ENCODE assay signal across 14 cellular contexts in genomic region chr19:14763497-14764145, GRCh38. TPM values are rescaled to one million over a fixed set of nuclear protein-coding genes. Genes with fewer than 3 reads are reported as not detected.
A peak's percentile ranks its signal among the peaks of the same experiment; 100 is the strongest.
DNase-seq lines count a peak whose midpoint lies in the region; ATAC-seq and TF ChIP-seq lines count a peak whose summit lies in the region.
"Had no signal": no experiment of that assay in that cellular context is flagged by ENCODE, and none has a peak within 500 bp of the region (broad histone marks: within the 10 kb centered on the region; RNA-seq: fewer than 3 reads in every experiment).

No MANE protein-coding gene starts in this region.

- H3K4me2 ChIP-seq in trophoblast cell (ENCODE audit: low read length) = no peak overlapping the region

- no peak overlapping the region for H2AFZ ChIP-seq in trophoblast cell (ENCODE audit: insufficient read depth, low read length, poor library complexity)

- H4K91ac ChIP-seq in trophoblast cell (ENCODE audit: low read depth, low read length) = no peak overlapping the region

- no peaks in the 10 kb centered on the region for H3K36me3 Mint-ChIP-seq in natural killer cell treated with Interleukin-12 subunit alpha and Interleukin-12 subunit beta and Interleukin-15 and Interleukin-18, amount 100 ng/mL, for 72 hours
- no peaks in the 10 kb centered on the region for H3K36me3 Mint-ChIP-seq in natural killer cell

- no peak overlapping the region for H2BK5ac ChIP-seq in trophoblast cell (ENCODE audit: low read depth, low read length, poor library complexity)

- intact Hi-C loops in natural killer cell (cut with micrococcal nuclease) = no loop called here

- WGBS in trophoblast cell (ENCODE audit: extremely low coverage, insufficient coverage, insufficient read length) = 81% methylated on average over 3 of the region's 4 CpGs

- no peak for DNase-seq in natural killer cell treated with Interleukin-12 subunit alpha and Interleukin-12 subunit beta and Interleukin-15 and Interleukin-18, amount 100 ng/mL, for 72 hours (ENCODE audit: low spot score)
- DNase-seq in natural killer cell (no peak), left kidney (ENCODE audit: low read depth, low spot score) (peak; percentile 19), NCI-H2029 treated with DMSO at 0.1 percent for 48 hours (lab: John Stamatoyannopoulos, UW) (no peak), trophoblast cell (no peak), HuH-7.5 (ENCODE audit: low spot score) (no peak)
- DNase-seq: ACHN; Calu3; CD4-positive, alpha-beta T cell; DMS 273 treated with DMSO at 0.1 percent for 48 hours; HCEC 1CT had no signal

- no peak overlapping the region for H3K23ac ChIP-seq in trophoblast cell (ENCODE audit: low read length)

- no peak overlapping the region for H4K8ac ChIP-seq in trophoblast cell (ENCODE audit: low read depth, low read length)

- no peak overlapping the region for H3K9ac ChIP-seq in trophoblast cell (ENCODE audit: low read length)
- H3K9ac ChIP-seq: BLaER1 treated with 17β-estradiol and CSF1 and Interleukin-3, amounts not matched to agents 10 nM and 100 nM had no signal

- no peaks in the 10 kb centered on the region for H3K27me3 ChIP-seq in neutrophil
- H3K27me3 ChIP-seq in trophoblast cell (ENCODE audit: insufficient read depth, low read length) = no peaks in the 10 kb centered on the region

- H3K4me3 Mint-ChIP-seq in natural killer cell treated with Interleukin-12 subunit alpha and Interleukin-12 subunit beta and Interleukin-15 and Interleukin-18, amount 100 ng/mL, for 72 hours = no peak overlapping the region
- H3K4me3 Mint-ChIP-seq in natural killer cell = no peak overlapping the region
- H3K4me3 Mint-ChIP-seq: CD4-positive, alpha-beta T cell had no signal

- no peak for ATAC-seq in natural killer cell treated with Interleukin-12 subunit alpha and Interleukin-12 subunit beta and Interleukin-15 and Interleukin-18, amount 100 ng/mL, for 72 hours
- no peak for ATAC-seq in natural killer cell

- no peaks in the 10 kb centered on the region for H3K79me2 ChIP-seq in trophoblast cell (ENCODE audit: control insufficient read depth, insufficient read depth, low read length, poor library complexity)

- H3K4ac ChIP-seq in trophoblast cell (ENCODE audit: low read depth, low read length) = no peak overlapping the region

- peaks cover 0 to 3% of the 10 kb centered on the region in 2 donors for H3K4me1 Mint-ChIP-seq in natural killer cell treated with Interleukin-12 subunit alpha and Interleukin-12 subunit beta and Interleukin-15 and Interleukin-18, amount 100 ng/mL, for 72 hours (ENCODE audit: low read depth in 2 of 2)
- no peaks in the 10 kb centered on the region for H3K4me1 Mint-ChIP-seq in natural killer cell

- no peaks in the 10 kb centered on the region for H3K9me3 ChIP-seq in neutrophil
- peaks cover 4% of the 10 kb centered on the region for H3K9me3 ChIP-seq in trophoblast cell (ENCODE audit: insufficient read depth, low read depth, low read length)

- no peak overlapping the region for H2AK5ac ChIP-seq in trophoblast cell (ENCODE audit: low read length)

- H3K79me1 ChIP-seq in trophoblast cell (ENCODE audit: low read length) = no peaks in the 10 kb centered on the region

- H3K4me1 ChIP-seq in neutrophil (ENCODE audit: control insufficient read depth in 1 of 2, insufficient read depth in 1 of 2, low read depth in 1 of 2, low read length in 1 of 2) = peaks cover 0 to 8% of the 10 kb centered on the region in 2 experiments
- H3K4me1 ChIP-seq in trophoblast cell (ENCODE audit: control insufficient read depth in 1 of 2, insufficient read depth in 2 of 2, low read length in 2 of 2) = peaks cover 0 to 1% of the 10 kb centered on the region in 2 experiments

- no peak overlapping the region for H4K12ac ChIP-seq in trophoblast cell (ENCODE audit: low read depth, low read length)

- H3K27ac Mint-ChIP-seq in natural killer cell treated with Interleukin-12 subunit alpha and Interleukin-12 subunit beta and Interleukin-15 and Interleukin-18, amount 100 ng/mL, for 72 hours = peak overlapping the region; percentile 24 to 53
- no peak overlapping the region for H3K27ac Mint-ChIP-seq in natural killer cell
- H3K27ac Mint-ChIP-seq: CD4-positive, alpha-beta T cell had no signal

- H3K4me3 ChIP-seq in neutrophil (ENCODE audit: low read depth in 1 of 2, low read length in 1 of 2) = no peak overlapping the region
- H3K4me3 ChIP-seq in trophoblast cell (ENCODE audit: low read depth, low read length) = no peak overlapping the region

- no peak overlapping the region for H2BK120ac ChIP-seq in trophoblast cell (ENCODE audit: insufficient read depth, low read length, poor library complexity)

- H3K36me3 ChIP-seq in neutrophil (peaks cover 68% of the 10 kb centered on the region), trophoblast cell (ENCODE audit: control insufficient read depth in 1 of 2, insufficient read depth in 2 of 2, low read length in 2 of 2) (no peaks in the 10 kb centered on the region)

- H3K27ac ChIP-seq in neutrophil (peak overlapping the region; percentile 63), trophoblast cell (ENCODE audit: low read depth, low read length) (no peak overlapping the region)
- H3K27ac ChIP-seq: HL-60 had no signal

- no peak overlapping the region for H3K14ac ChIP-seq in trophoblast cell (ENCODE audit: low read length)

- H2BK12ac ChIP-seq in trophoblast cell (ENCODE audit: low read length) = no peak overlapping the region

- TF ChIP-seq CTCF in natural killer cell (IDR thresholded peaks at IDR 0.05) = no peak
- no peak for TF ChIP-seq CTCF in neutrophil (IDR thresholded peaks at IDR 0.05)

- H3K27me3 Mint-ChIP-seq in natural killer cell treated with Interleukin-12 subunit alpha and Interleukin-12 subunit beta and Interleukin-15 and Interleukin-18, amount 100 ng/mL, for 72 hours = peaks cover 8 to 14% of the 10 kb centered on the region in 2 donors
- H3K27me3 Mint-ChIP-seq in natural killer cell (ENCODE audit: low read depth in 2 of 2) = peaks cover 0 to 7% of the 10 kb centered on the region in 2 donors

- H3K9me3 Mint-ChIP-seq in natural killer cell treated with Interleukin-12 subunit alpha and Interleukin-12 subunit beta and Interleukin-15 and Interleukin-18, amount 100 ng/mL, for 72 hours = no peaks in the 10 kb centered on the region
- no peaks in the 10 kb centered on the region for H3K9me3 Mint-ChIP-seq in natural killer cell

- no peak overlapping the region for H3K18ac ChIP-seq in trophoblast cell (ENCODE audit: low read length)

RNA-seq across cellular contexts. Expression of gene ADGRE2, which starts 14.7 kb away (rescaled TPM):
- total RNA-seq in natural killer cell treated with Interleukin-12 subunit alpha and Interleukin-12 subunit beta and Interleukin-15 and Interleukin-18, amount 100 ng/mL, for 72 hours = 1 to 10 TPM; 4.4 to 4.6 TPM
- total RNA-seq in natural killer cell = 10 to 100 TPM in 2 of 3 donors, 1 to 10 TPM in 1; 6.1 to 37.0 (median 20.3) TPM
- polyA plus RNA-seq in trophoblast cell (2013) = 3.1 and 3.5 TPM in 2 replicates
- total RNA-seq: Calu3 had no signal

Comparison
In these comparisons a context has a peak if more than half of its experiments do, and no peak if none do; other contexts are left out.
1. H3K27ac Mint-ChIP-seq: peak in natural killer cell treated with Interleukin-12 subunit alpha and Interleukin-12 subunit beta and Interleukin-15 and Interleukin-18, amount 100 ng/mL, for 72 hours (2 of 2); none in natural killer cell (0 of 2).